In genomic region chr9:35682520-35682919, GRCh38 we compare ENCODE assay signal across 25 cellular contexts. TPM values are rescaled to one million over a fixed set of nuclear protein-coding genes. Genes with fewer than 3 reads are reported as not detected.
DNase-seq lines count a peak whose midpoint lies in the region; ATAC-seq and TF ChIP-seq lines count a peak whose summit lies in the region.
"Had no signal": no experiment of that assay in that cellular context is flagged by ENCODE, and none has a peak within 500 bp of the region (broad histone marks: within the 10 kb centered on the region; RNA-seq: fewer than 3 reads in every experiment).

No MANE protein-coding gene starts in this region.

- no peak for TF ChIP-seq POLR2A in gastrocnemius medialis (IDR thresholded peaks at IDR 0.05)
- no peak for TF ChIP-seq POLR2A in uterus (IDR thresholded peaks at IDR 0.05)

- H3K4me1 ChIP-seq in left ventricle myocardium inferior = peaks cover 41% of the 10 kb centered on the region
- peaks cover 41% of the 10 kb centered on the region for H3K4me1 ChIP-seq in fibroblast of lung (ENCODE audit: control insufficient read depth, extremely low read depth, insufficient read depth, low read length)
- peaks cover 25 to 33% of the 10 kb centered on the region in 2 donors for H3K4me1 ChIP-seq in gastrocnemius medialis
- H3K4me1 ChIP-seq in uterus = peaks cover 4 to 7% of the 10 kb centered on the region in 2 donors
- H3K4me1 ChIP-seq: pancreas, thyroid gland had no signal

- TF ChIP-seq CTCF in left ventricle myocardium inferior (IDR thresholded peaks at IDR 0.05; ENCODE audit: borderline replicate concordance) (no peak), fibroblast of lung (conservative IDR thresholded peaks at IDR 0.05 in 1 of 2, IDR thresholded peaks at IDR 0.05 in 1 of 2; ENCODE audit: low read depth in 1 of 2, low read length in 2 of 2) (no peak), gastrocnemius medialis (IDR thresholded peaks at IDR 0.05 in 4 of 5, conservative IDR thresholded peaks at IDR 0.05 in 1 of 5) (no peak), uterus (IDR thresholded peaks at IDR 0.05) (no peak)

- intact Hi-C loops in left ventricle myocardium inferior (cut with micrococcal nuclease) (no loop called here), left cardiac atrium (cut with DNase I) (no loop called here), gastrocnemius medialis (cut with DNase I; ENCODE audit: low total_unique reads) (no loop called here), uterus (cut with DNase I; ENCODE audit: low total_unique reads) (no loop called here)

- DNase-seq in left ventricle myocardium inferior (no peak), left cardiac atrium (no peak), fibroblast of lung (ENCODE audit: low read depth in 2 of 2) (no peak), gastrocnemius medialis (no peak), uterus (no peak), NCI-H187 treated with DMSO at 0.1 percent for 48 hours (lab: John Stamatoyannopoulos, UW) (no peak), NCI-H226 (no peak), NCI-H1092 (lab: John Stamatoyannopoulos, UW) (no peak)
- DNase-seq: 8988T; activated CD4-positive, alpha-beta T cell treated with anti-CD3 and anti-CD28 coated beads, Interleukin-2, amount 10 ng/mL, durations not matched to agents 7 days and 5 days; activated naive CD4-positive, alpha-beta T cell treated with anti-CD3 and anti-CD28 coated beads for 36 hours; activated T-cell treated with anti-CD3 and anti-CD28 coated beads, Interleukin-2, amount 50 U/mL, for 72 hours; CD4-positive, alpha-beta T cell; MV-4-11; natural killer cell; NCI-H1694; NCI-H2171; NCI-H524 treated with DMSO at 0.1 percent for 48 hours; pancreas; PC-3; Right ventricle myocardium superior; stimulated activated naive CD8-positive, alpha-beta T cell treated with anti-CD3 and anti-CD28 coated beads, Interleukin-15, Interleukin-2, amounts not matched to agents 100 U/mL and 50 U/mL, for 24 hours; T-helper 9 cell; thyroid gland had no signal

- H3K4me2 ChIP-seq in fibroblast of lung (ENCODE audit: extremely low read depth, insufficient read depth, low read length) = no peak overlapping the region

- no peak overlapping the region for H2AFZ ChIP-seq in fibroblast of lung (ENCODE audit: low read length)

- in situ Hi-C loops in gastrocnemius medialis (cut with MboI; ENCODE audit: low sequenced_read_pairs in 4 of 4) = no loop called here

- H3K27me3 ChIP-seq in left ventricle myocardium inferior (ENCODE audit: low read depth) = no peaks in the 10 kb centered on the region
- no peaks in the 10 kb centered on the region for H3K27me3 ChIP-seq in fibroblast of lung (ENCODE audit: control insufficient read depth, insufficient read depth, low read length)
- H3K27me3 ChIP-seq in gastrocnemius medialis = no peaks in the 10 kb centered on the region
- H3K27me3 ChIP-seq in uterus = no peaks in the 10 kb centered on the region
- H3K27me3 ChIP-seq: pancreas, thyroid gland had no signal

- H3K9me3 ChIP-seq in left ventricle myocardium inferior (replicated peaks) (no peaks in the 10 kb centered on the region), fibroblast of lung (ENCODE audit: control insufficient read depth, insufficient read depth, low read depth, low read length) (no peaks in the 10 kb centered on the region), gastrocnemius medialis (no peaks in the 10 kb centered on the region), uterus (no peaks in the 10 kb centered on the region)
- H3K9me3 ChIP-seq: pancreas, thyroid gland had no signal

- no peak for ATAC-seq in left cardiac atrium
- no peak for ATAC-seq in gastrocnemius medialis
- ATAC-seq: activated T-cell treated with anti-CD3 and anti-CD28 coated beads, Interleukin-2, amount 50 U/mL, for 72 hours; GM12878; natural killer cell; pancreas; PC-3; stimulated activated naive CD8-positive, alpha-beta T cell treated with anti-CD3 and anti-CD28 coated beads, Interleukin-15, Interleukin-2, amounts not matched to agents 100 U/mL and 50 U/mL, for 24 hours had no signal

- H3K79me2 ChIP-seq in fibroblast of lung (ENCODE audit: control insufficient read depth, insufficient read depth, low read length) = peaks cover 30% of the 10 kb centered on the region

- no peak overlapping the region for H3K9ac ChIP-seq in fibroblast of lung (ENCODE audit: insufficient read depth, low read length)

- H3K36me3 ChIP-seq in left ventricle myocardium inferior (peaks cover 45% of the 10 kb centered on the region), fibroblast of lung (ENCODE audit: control insufficient read depth, insufficient read depth, low read length) (peaks cover 29% of the 10 kb centered on the region), gastrocnemius medialis (peaks cover 0 to 32% of the 10 kb centered on the region in 2 donors), uterus (no peaks in the 10 kb centered on the region)
- H3K36me3 ChIP-seq: pancreas had no signal

- H3K27ac ChIP-seq in left ventricle myocardium inferior (replicated peaks) (peak overlapping the region; percentile 8), fibroblast of lung (ENCODE audit: insufficient read depth, low read length) (peak overlapping the region; percentile 8), gastrocnemius medialis (peak overlapping the region; percentile 3 to 98 (median 49)), uterus (peak overlapping the region; percentile 93 to 98)
- H3K27ac ChIP-seq: pancreas, thyroid gland had no signal

- H3K4me3 ChIP-seq in left ventricle myocardium inferior (no peak overlapping the region), fibroblast of lung (replicated peaks in 1 of 4; ENCODE audit: control extremely low read depth in 1 of 4, insufficient read depth in 1 of 4, low read depth in 3 of 4, low read length in 4 of 4) (no peak overlapping the region), gastrocnemius medialis (no peak overlapping the region), uterus (no peak overlapping the region)
- H3K4me3 ChIP-seq: GM12878, pancreas, thyroid gland had no signal

- no peaks in the 10 kb centered on the region for H4K20me1 ChIP-seq in fibroblast of lung (ENCODE audit: control insufficient read depth, extremely low read depth, insufficient read depth, low read length)

RNA-seq across cellular contexts. Expression of gene TPM2, which starts 7.2 kb away (rescaled TPM):
- total RNA-seq in left ventricle myocardium inferior (1,070 TPM), left cardiac atrium (100 to 1,000 TPM; 523 to 604 TPM), fibroblast of lung (696 and 1,003 TPM in 2 replicates), gastrocnemius medialis (1,000 to 10,000 TPM; 6,121 to 7,913 (median 7,020) TPM), uterus (1,000 to 10,000 TPM in 2 of 4 donors, 100 to 1,000 TPM in 2; 491 to 2,682 (median 829) TPM)
- polyA plus RNA-seq in fibroblast of lung = 1,280 and 1,927 TPM in 2 replicates
- 2,024 and 3,299 TPM in 2 replicates for polyA plus RNA-seq in fibroblast of lung (2012)
- polyA minus RNA-seq in fibroblast of lung (ENCODE audit: low replicate concordance) = 204 and 281 TPM in 2 replicates

RNA-seq across cellular contexts. Expression of gene CA9, which starts 8.8 kb away (rescaled TPM):
- total RNA-seq in left ventricle myocardium inferior (not detected), left cardiac atrium (1 to 10 TPM; 1.6 to 2.8 TPM), fibroblast of lung (0.17 and 0.26 TPM in 2 replicates), gastrocnemius medialis (not detected), uterus (under 1 TPM in 1 of 4 donors, not detected in 3; 0.14 TPM)
- polyA plus RNA-seq in fibroblast of lung = 0.59 TPM in 1 of 2 replicates, not detected in the other
- polyA plus RNA-seq in fibroblast of lung (2012) = 0.84 TPM in 2 replicates
- not detected in 2 replicates for polyA minus RNA-seq in fibroblast of lung (ENCODE audit: low replicate concordance)
- total RNA-seq: CD4-positive, alpha-beta T cell; natural killer cell; Right ventricle myocardium superior; thyroid gland had no signal

RNA-seq across cellular contexts. Expression of gene ARHGEF39, which starts 17.5 kb away (rescaled TPM):
- 0.27 TPM for total RNA-seq in left ventricle myocardium inferior
- total RNA-seq in left cardiac atrium = under 1 TPM; 0.18 to 0.84 TPM
- total RNA-seq in fibroblast of lung = under 0.01 and 0.66 TPM in 2 replicates
- polyA plus RNA-seq in fibroblast of lung = 0.77 and 3.9 TPM in 2 replicates
- 0.63 and 2.3 TPM in 2 replicates for polyA plus RNA-seq in fibroblast of lung (2012)
- 2.2 and 4.4 TPM in 2 replicates for polyA minus RNA-seq in fibroblast of lung (ENCODE audit: low replicate concordance)
- total RNA-seq in gastrocnemius medialis = under 1 TPM in 2 of 4 donors, not detected in 2; 0.07 to 0.10 TPM
- 1 to 10 TPM in 3 of 4 donors, not detected in 1; 1.5 to 3.6 (median 2.4) TPM for total RNA-seq in uterus

RNA-seq across cellular contexts. Expression of gene CCDC107, which starts 24.4 kb away (rescaled TPM):
- total RNA-seq in left ventricle myocardium inferior (44.3 TPM), left cardiac atrium (10 to 100 TPM; 52.3 to 70.9 TPM), fibroblast of lung (15.4 and 20.6 TPM in 2 replicates), gastrocnemius medialis (10 to 100 TPM; 21.9 to 45.3 (median 31.5) TPM), uterus (100 to 1,000 TPM in 1 of 4 donors, 10 to 100 TPM in 2, 1 to 10 TPM in 1; 9.0 to 120 (median 32.1) TPM)
- 20.2 and 24.9 TPM in 2 replicates for polyA plus RNA-seq in fibroblast of lung
- 34.3 and 34.9 TPM in 2 replicates for polyA plus RNA-seq in fibroblast of lung (2012)
- 1.3 and 17.5 TPM in 2 replicates for polyA minus RNA-seq in fibroblast of lung (ENCODE audit: low replicate concordance)

RNA-seq across cellular contexts. Expression of gene RMRP, which starts 24.7 kb away (rescaled TPM):
- total RNA-seq in left ventricle myocardium inferior = 15,093 TPM
- over 10,000 TPM; 14,118 to 22,490 TPM for total RNA-seq in left cardiac atrium
- 67,954 and 162,287 TPM in 2 replicates for total RNA-seq in fibroblast of lung
- polyA plus RNA-seq in fibroblast of lung = 75.4 and 110 TPM in 2 replicates
- 16.4 and 31.6 TPM in 2 replicates for polyA plus RNA-seq in fibroblast of lung (2012)
- 7,676 and 19,551 TPM in 2 replicates for polyA minus RNA-seq in fibroblast of lung (ENCODE audit: low replicate concordance)
- 100 to 1,000 TPM; 115 to 715 (median 367) TPM for total RNA-seq in gastrocnemius medialis
- total RNA-seq in uterus = over 10,000 TPM in 2 of 4 donors, 1,000 to 10,000 TPM in 2; 2,632 to 57,722 (median 9,015) TPM

Comparison
In these comparisons a context has a peak if more than half of its experiments do, and no peak if none do; other contexts are left out.
1. H3K27ac ChIP-seq: peak in every context shown above with its lines; median percentile 96 in uterus; 49 in gastrocnemius medialis; 8 in left ventricle myocardium inferior; 8 in fibroblast of lung.